10 cellular contexts compared by ENCODE assay signal in the genomic region with DNA sequence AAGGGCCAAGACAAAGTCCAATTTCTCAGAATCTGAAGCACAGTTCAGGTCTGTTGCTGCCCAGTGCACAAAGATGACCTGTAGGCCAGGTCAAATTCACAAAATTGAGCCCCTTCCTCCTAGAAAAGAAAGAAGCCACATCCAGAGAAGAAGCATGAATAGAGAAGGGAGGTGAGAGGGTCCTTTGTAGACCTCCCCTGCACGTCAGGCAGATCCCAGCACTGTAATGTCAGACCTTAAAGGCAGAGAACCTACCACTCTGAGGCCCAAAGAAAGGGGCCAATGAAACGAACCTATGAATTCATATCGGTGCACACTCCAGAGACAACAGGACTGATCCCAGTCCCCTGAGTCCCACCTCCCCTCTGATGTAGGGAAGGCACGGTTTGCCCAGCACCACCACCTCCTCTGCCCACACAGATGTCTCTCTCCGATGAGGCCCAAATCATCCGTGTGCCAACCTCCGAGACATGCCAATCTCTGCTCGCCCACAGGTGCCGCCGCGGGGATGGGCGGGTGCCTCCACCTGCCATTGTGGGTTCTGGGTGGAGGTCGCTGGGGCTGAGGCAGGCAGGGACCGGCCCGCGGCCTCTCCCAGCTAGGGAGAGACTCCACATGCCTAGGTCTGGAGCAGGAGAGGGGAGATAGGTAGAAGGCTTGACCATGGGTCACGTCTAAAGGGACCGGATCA. TPM values are rescaled to one million over a fixed set of nuclear protein-coding genes. Genes with fewer than 3 reads are reported as not detected.
DNase-seq lines count a peak whose midpoint lies in the region; ATAC-seq and TF ChIP-seq lines count a peak whose summit lies in the region.
"Had no signal": no experiment of that assay in that cellular context is flagged by ENCODE, and none has a peak within 500 bp of the region (broad histone marks: within the 10 kb centered on the region; RNA-seq: fewer than 3 reads in every experiment).

No MANE protein-coding gene starts in this region.

- H3K4me3 ChIP-seq in H7 (ENCODE audit: insufficient read depth, low read depth, low read length): peak overlapping the region; percentile 42
- peak overlapping the region; percentile 73 for H3K4me3 ChIP-seq in iPS-18c (ENCODE audit: insufficient read depth, low read depth, low read length)
- H3K4me3 ChIP-seq in transverse colon: peak overlapping the region in 1 of 4 donors; percentile 15

- H3K27me3 Mint-ChIP-seq in activated naive CD8-positive, alpha-beta T cell treated with anti-CD3 and anti-CD28 coated beads, Interleukin-2, amount 50 U/mL, for 24 hours: peaks cover 55% of the 10 kb centered on the region

- no peak for DNase-seq in H7
- no peak for DNase-seq in activated naive CD8-positive, alpha-beta T cell treated with anti-CD3 and anti-CD28 coated beads, Interleukin-2, amount 50 U/mL, for 24 hours
- DNase-seq in retina: peak; percentile 21
- no peak for DNase-seq in HT-29 (ENCODE audit: low spot score)
- no peak for DNase-seq in transverse colon
- DNase-seq: GF-D8, NCI-H1092 treated with DMSO at 0.1 percent for 48 hours had no signal

- in situ Hi-C loops in transverse colon (cut with MboI; ENCODE audit: low pct_ligation_motif_present in 1 of 4, low pct_unique_long_range_greater_than_20kb in 1 of 4, low sequenced_read_pairs in 3 of 4): loop anchor here in 1 of 4 donors (25.0 kb wide), 2 partner anchors 205 to 755 kb away; no protein-coding TSS in a partner anchor

- no peak for TF ChIP-seq CTCF in transverse colon (IDR thresholded peaks at IDR 0.05)

- peaks cover 8 to 19% (median 12%) of the 10 kb centered on the region in 4 donors for H3K4me1 ChIP-seq in transverse colon

- H3K4me1 Mint-ChIP-seq in activated naive CD8-positive, alpha-beta T cell treated with anti-CD3 and anti-CD28 coated beads, Interleukin-2, amount 50 U/mL, for 24 hours: peaks cover 7% of the 10 kb centered on the region

- no peak overlapping the region for H3K4me3 Mint-ChIP-seq in activated naive CD8-positive, alpha-beta T cell treated with anti-CD3 and anti-CD28 coated beads, Interleukin-2, amount 50 U/mL, for 24 hours

- H3K27ac Mint-ChIP-seq in activated naive CD8-positive, alpha-beta T cell treated with anti-CD3 and anti-CD28 coated beads, Interleukin-2, amount 50 U/mL, for 24 hours: no peak overlapping the region

- H3K36me3 Mint-ChIP-seq in activated naive CD8-positive, alpha-beta T cell treated with anti-CD3 and anti-CD28 coated beads, Interleukin-2, amount 50 U/mL, for 24 hours (ENCODE audit: low read depth): no peaks in the 10 kb centered on the region

- TF ChIP-seq EP300 in transverse colon (IDR thresholded peaks at IDR 0.05; ENCODE audit: low read depth): no peak

- no peak overlapping the region for H3K27ac ChIP-seq in transverse colon

- peaks cover 33% of the 10 kb centered on the region for H3K27me3 ChIP-seq in H7 (ENCODE audit: control insufficient read depth, insufficient read depth, low read length)
- H3K27me3 ChIP-seq in transverse colon: peaks cover 84% of the 10 kb centered on the region

- H3K9me3 ChIP-seq in iPS-18c (ENCODE audit: control insufficient read depth, insufficient read depth, low read length): peaks cover 9% of the 10 kb centered on the region
- no peaks in the 10 kb centered on the region for H3K9me3 ChIP-seq in transverse colon

- WGBS in transverse colon (ENCODE audit: low coverage in 1 of 2), 2 donors: 81 to 100% methylated on average over 1 to 18 of the region's 18 CpGs

- H3K36me3 ChIP-seq in H7 (replicated peaks; ENCODE audit: control insufficient read depth, insufficient read depth, low read length): no peaks in the 10 kb centered on the region
- no peaks in the 10 kb centered on the region for H3K36me3 ChIP-seq in transverse colon

- no peaks in the 10 kb centered on the region for H3K9me3 Mint-ChIP-seq in activated naive CD8-positive, alpha-beta T cell treated with anti-CD3 and anti-CD28 coated beads, Interleukin-2, amount 50 U/mL, for 24 hours

- ATAC-seq in activated naive CD8-positive, alpha-beta T cell treated with anti-CD3 and anti-CD28 coated beads, Interleukin-2, amount 50 U/mL, for 24 hours: peak; percentile 9
- ATAC-seq in HG02840 (IDR thresholded peaks at IDR 0.05; ENCODE audit: low FRiP score, unreplicated experiment) (no peak), GM19463 (IDR thresholded peaks at IDR 0.05; ENCODE audit: unreplicated experiment) (no peak)

- intact Hi-C loops in transverse colon (cut with DNase I; ENCODE audit: low total_unique reads): loop anchor here (5.0 kb wide), 1 partner anchor 750 kb away; no protein-coding TSS in a partner anchor

- no peak for TF ChIP-seq POLR2A in transverse colon (IDR thresholded peaks at IDR 0.05)

RNA-seq across cellular contexts. Expression of gene RRAGC, which starts 42.2 kb away (rescaled TPM):
- total RNA-seq in H7 (2014; rRNA removed; shearing (Covaris generic)): 11.2 and 12.3 TPM in 2 replicates
- total RNA-seq in HT-29 (2014; rRNA removed; shearing (Covaris generic)): 2.3 and 4.3 TPM in 2 replicates
- total RNA-seq in transverse colon: 10 to 100 TPM in 3 of 4 donors, 1 to 10 TPM in 1; 10.0 to 25.0 (median 21.9) TPM

RNA-seq across cellular contexts. Expression of gene MYCBP, which starts 55.7 kb away (rescaled TPM):
- total RNA-seq in H7 (2014; rRNA removed; shearing (Covaris generic)): 43.1 and 55.5 TPM in 2 replicates
- total RNA-seq in HT-29 (2014; rRNA removed; shearing (Covaris generic)): 15.0 and 15.3 TPM in 2 replicates
- total RNA-seq in transverse colon: 10 to 100 TPM in 2 of 4 donors, 1 to 10 TPM in 2; 2.2 to 24.3 (median 16.2) TPM
